ENCODE assay signal across 16 cellular contexts in genomic region chr5:56607551-56607950, GRCh38.
DNase-seq lines count a peak whose midpoint lies in the region; ATAC-seq and TF ChIP-seq lines count a peak whose summit lies in the region.
"Had no signal": no experiment of that assay in that cellular context is flagged by ENCODE, and none has a peak within 500 bp of the region (broad histone marks: within the 10 kb centered on the region; RNA-seq: fewer than 3 reads in every experiment).

No MANE protein-coding gene starts in this region.

- no peak overlapping the region for H4K8ac ChIP-seq in mesenchymal stem cell (ENCODE audit: low read length)

- H3K36me3 ChIP-seq in mesenchymal stem cell (ENCODE audit: control insufficient read depth in 1 of 2, insufficient read depth in 2 of 2, low read depth in 1 of 2, low read length in 2 of 2) = no peaks in the 10 kb centered on the region
- H3K36me3 ChIP-seq: uterus had no signal

- H2BK5ac ChIP-seq in mesenchymal stem cell (ENCODE audit: low read depth, low read length, poor library complexity, severe bottlenecking) = no peak overlapping the region

- H3K18ac ChIP-seq in mesenchymal stem cell (ENCODE audit: low read depth in 1 of 2, low read length in 2 of 2) = no peak overlapping the region

- no peak for TF ChIP-seq CTCF in choroid plexus epithelial cell (conservative IDR thresholded peaks at IDR 0.05; ENCODE audit: low read depth, low read length)

- no peak overlapping the region for H3K4ac ChIP-seq in mesenchymal stem cell (ENCODE audit: low read depth in 1 of 2, low read length in 2 of 2)

- no peaks in the 10 kb centered on the region for H3K36me3 Mint-ChIP-seq in IgD-negative memory B cell
- no peaks in the 10 kb centered on the region for H3K36me3 Mint-ChIP-seq in effector memory CD8-positive, alpha-beta T cell (ENCODE audit: insufficient read depth)
- peaks cover 15% of the 10 kb centered on the region for H3K36me3 Mint-ChIP-seq in activated naive CD8-positive, alpha-beta T cell treated with anti-CD3 and anti-CD28 coated beads for 36 hours

- peaks cover 5% of the 10 kb centered on the region for H3K9me3 ChIP-seq in mesenchymal stem cell (ENCODE audit: control insufficient read depth, low read length)
- H3K9me3 ChIP-seq: uterus had no signal

- 60% methylated on average over 3 of the region's 4 CpGs for WGBS in mesenchymal stem cell

- no peak overlapping the region for H4K91ac ChIP-seq in mesenchymal stem cell (ENCODE audit: low read length)

- H3K9ac ChIP-seq in mesenchymal stem cell (ENCODE audit: low read length) = no peak overlapping the region

- no peak overlapping the region for H2AFZ ChIP-seq in mesenchymal stem cell (ENCODE audit: low read depth, low read length)

- H3K27me3 ChIP-seq in mesenchymal stem cell (ENCODE audit: control insufficient read depth in 1 of 2, insufficient read depth in 1 of 2, low read length in 2 of 2) = no peaks in the 10 kb centered on the region
- H3K27me3 ChIP-seq: uterus had no signal

- H2BK12ac ChIP-seq in mesenchymal stem cell (ENCODE audit: low read length in 2 of 2) = no peak overlapping the region

- H3K27me3 Mint-ChIP-seq in IgD-negative memory B cell = no peaks in the 10 kb centered on the region
- peaks cover 7 to 8% of the 10 kb centered on the region in 2 donors for H3K27me3 Mint-ChIP-seq in effector memory CD8-positive, alpha-beta T cell
- no peaks in the 10 kb centered on the region for H3K27me3 Mint-ChIP-seq in activated naive CD8-positive, alpha-beta T cell treated with anti-CD3 and anti-CD28 coated beads for 36 hours

- no peak overlapping the region for H2AK5ac ChIP-seq in mesenchymal stem cell (ENCODE audit: low read length, severe bottlenecking)

- DNase-seq in AG20443 (ENCODE audit: low spot score) (peak; percentile 51), choroid plexus epithelial cell (ENCODE audit: low read depth) (peak; percentile 55), mesenchymal stem cell (peak; percentile 38)
- no peak for DNase-seq in effector memory CD8-positive, alpha-beta T cell
- no peak for DNase-seq in activated naive CD8-positive, alpha-beta T cell treated with anti-CD3 and anti-CD28 coated beads for 36 hours
- DNase-seq: cortex of kidney; NCI-H1092; NCI-H526 treated with DMSO at 0.1 percent for 48 hours; SHP77; stimulated activated CD4-positive, alpha-beta T cell treated with anti-CD3 and anti-CD28 coated beads, Interleukin-12 subunit alpha, Interleukin-12 subunit beta, amount 100 ng/mL, for 4 hours; uterus had no signal

- H3K27ac ChIP-seq in mesenchymal stem cell (ENCODE audit: low read length, poor library complexity, severe bottlenecking) = no peak overlapping the region
- H3K27ac ChIP-seq: uterus had no signal

- no peak overlapping the region for H2BK15ac ChIP-seq in mesenchymal stem cell (ENCODE audit: low read depth, poor library complexity, severe bottlenecking)

- H3K4me3 Mint-ChIP-seq in IgD-negative memory B cell = peak overlapping the region in 1 of 4 donors; percentile 33
- H3K4me3 Mint-ChIP-seq in effector memory CD8-positive, alpha-beta T cell = no peak overlapping the region
- no peak overlapping the region for H3K4me3 Mint-ChIP-seq in activated naive CD8-positive, alpha-beta T cell treated with anti-CD3 and anti-CD28 coated beads for 36 hours

- peaks cover 22 to 41% (median 38%) of the 10 kb centered on the region in 3 donors for H3K4me1 Mint-ChIP-seq in IgD-negative memory B cell
- H3K4me1 Mint-ChIP-seq in effector memory CD8-positive, alpha-beta T cell (ENCODE audit: low read depth in 2 of 2) = peaks cover 1 to 18% of the 10 kb centered on the region in 2 donors
- peaks cover 13% of the 10 kb centered on the region for H3K4me1 Mint-ChIP-seq in activated naive CD8-positive, alpha-beta T cell treated with anti-CD3 and anti-CD28 coated beads for 36 hours

- no peak for ATAC-seq in effector memory CD8-positive, alpha-beta T cell (replicated peaks)
- ATAC-seq in HG02884 (IDR thresholded peaks at IDR 0.05; ENCODE audit: unreplicated experiment) = no peak
- ATAC-seq in GM21737 (IDR thresholded peaks at IDR 0.05; ENCODE audit: unreplicated experiment) = no peak
- ATAC-seq: activated naive CD4-positive, alpha-beta T cell treated with anti-CD3 and anti-CD28 coated beads, Interleukin-2, amount 50 U/mL, for 72 hours; HCT116 had no signal

- no peaks in the 10 kb centered on the region for H3K79me1 ChIP-seq in mesenchymal stem cell (replicated peaks; ENCODE audit: low read length, poor library complexity, severe bottlenecking)

- H2BK120ac ChIP-seq in mesenchymal stem cell (ENCODE audit: low read depth, low read length) = no peak overlapping the region

- H3K9me3 Mint-ChIP-seq in IgD-negative memory B cell = peaks cover 0 to 6% (median 5%) of the 10 kb centered on the region in 3 donors
- H3K9me3 Mint-ChIP-seq in effector memory CD8-positive, alpha-beta T cell = peaks cover 0 to 3% of the 10 kb centered on the region in 2 donors
- H3K9me3 Mint-ChIP-seq in activated naive CD8-positive, alpha-beta T cell treated with anti-CD3 and anti-CD28 coated beads for 36 hours = peaks cover 8% of the 10 kb centered on the region

- no peak overlapping the region for H3K23ac ChIP-seq in mesenchymal stem cell (ENCODE audit: low read length in 2 of 2)

- peaks cover 8% of the 10 kb centered on the region for H3K4me1 ChIP-seq in mesenchymal stem cell (ENCODE audit: control insufficient read depth, insufficient read depth, low read depth, low read length)
- H3K4me1 ChIP-seq: uterus had no signal

- H3K4me3 ChIP-seq in choroid plexus epithelial cell (ENCODE audit: low read depth, low read length) (no peak overlapping the region), mesenchymal stem cell (ENCODE audit: insufficient read depth in 1 of 2, low read depth in 1 of 2, low read length in 2 of 2) (no peak overlapping the region)
- H3K4me3 ChIP-seq: uterus had no signal

- no peak overlapping the region for H3K4me2 ChIP-seq in mesenchymal stem cell (ENCODE audit: low read length, poor library complexity, severe bottlenecking)

- H3K14ac ChIP-seq in mesenchymal stem cell (ENCODE audit: low read length in 2 of 2) = no peak overlapping the region

- H3K27ac Mint-ChIP-seq in IgD-negative memory B cell = peak overlapping the region in 2 of 3 donors; percentile 86 to 93
- no peak overlapping the region for H3K27ac Mint-ChIP-seq in effector memory CD8-positive, alpha-beta T cell
- no peak overlapping the region for H3K27ac Mint-ChIP-seq in activated naive CD8-positive, alpha-beta T cell treated with anti-CD3 and anti-CD28 coated beads for 36 hours

Comparison
In these comparisons a context has a peak if more than half of its experiments do, and no peak if none do; other contexts are left out.
1. DNase-seq: peak in AG20443 (single experiment), choroid plexus epithelial cell (single experiment) and mesenchymal stem cell (single experiment); none in effector memory CD8-positive, alpha-beta T cell (0 of 3) and activated naive CD8-positive, alpha-beta T cell treated with anti-CD3 and anti-CD28 coated beads for 36 hours (single experiment).
2. H3K27ac Mint-ChIP-seq: peak in IgD-negative memory B cell (2 of 3); none in effector memory CD8-positive, alpha-beta T cell (0 of 2) and activated naive CD8-positive, alpha-beta T cell treated with anti-CD3 and anti-CD28 coated beads for 36 hours (single experiment).